11 cellular contexts compared by ENCODE assay signal in genomic region chr1:109901508-109902145, GRCh38. TPM values are rescaled to one million over a fixed set of nuclear protein-coding genes. Genes with fewer than 3 reads are reported as not detected.
A peak's percentile ranks its signal among the peaks of the same experiment; 100 is the strongest.
DNase-seq lines count a peak whose midpoint lies in the region; ATAC-seq and TF ChIP-seq lines count a peak whose summit lies in the region.
"Had no signal": no experiment of that assay in that cellular context is flagged by ENCODE, and none has a peak within 500 bp of the region (broad histone marks: within the 10 kb centered on the region; RNA-seq: fewer than 3 reads in every experiment).

No MANE protein-coding gene starts in this region.

- TF ChIP-seq CTCF in Peyer's patch (IDR thresholded peaks at IDR 0.05) (no peak), epithelial cell of proximal tubule (conservative IDR thresholded peaks at IDR 0.05; ENCODE audit: low read depth, low read length) (no peak), MM.1S (IDR thresholded peaks at IDR 0.05; ENCODE audit: low read length) (no peak)

- peak overlapping the region; percentile 54 for H3K27ac Mint-ChIP-seq in stimulated activated naive B cell treated with anti-CD40 and anti-IgM and Interleukin-4, amounts not matched to agents 10 μg/mL and 1 μg/mL and 100 μg/mL, for 72 hours

- H3K79me2 ChIP-seq in MM.1S (ENCODE audit: low read length), result no peaks in the 10 kb centered on the region

- H4K20me1 ChIP-seq in MM.1S (ENCODE audit: insufficient read depth, low read length), result no peaks in the 10 kb centered on the region

- H3F3A ChIP-seq in MM.1S (ENCODE audit: insufficient read depth, low read length), result no peaks in the 10 kb centered on the region

- H3K36me3 ChIP-seq in Peyer's patch, result no peaks in the 10 kb centered on the region
- no peaks in the 10 kb centered on the region for H3K36me3 ChIP-seq in MM.1S (replicated peaks; ENCODE audit: insufficient read depth, low read length)

- TF ChIP-seq POLR2A in Peyer's patch (IDR thresholded peaks at IDR 0.05), result no peak

- H3K4me3 ChIP-seq in Peyer's patch, result no peak overlapping the region
- no peak overlapping the region for H3K4me3 ChIP-seq in epithelial cell of proximal tubule (ENCODE audit: low read depth, low read length)
- H3K4me3 ChIP-seq in MM.1S (ENCODE audit: low read length), result no peak overlapping the region
- H3K4me3 ChIP-seq: skin epidermis had no signal

- H3K9ac ChIP-seq in MM.1S (ENCODE audit: low read length), result no peak overlapping the region

- no peak overlapping the region for H3K4me2 ChIP-seq in MM.1S (ENCODE audit: low read depth, low read length)

- H3K4me3 Mint-ChIP-seq in stimulated activated naive B cell treated with anti-CD40 and anti-IgM and Interleukin-4, amounts not matched to agents 10 μg/mL and 1 μg/mL and 100 μg/mL, for 72 hours, result peak overlapping the region in 1 of 2 donors; percentile 4

- H3K27me3 Mint-ChIP-seq in stimulated activated naive B cell treated with anti-CD40 and anti-IgM and Interleukin-4, amounts not matched to agents 10 μg/mL and 1 μg/mL and 100 μg/mL, for 72 hours, result peaks cover 7 to 21% of the 10 kb centered on the region in 2 donors

- peaks cover 48 to 58% of the 10 kb centered on the region in 2 donors for H3K4me1 Mint-ChIP-seq in stimulated activated naive B cell treated with anti-CD40 and anti-IgM and Interleukin-4, amounts not matched to agents 10 μg/mL and 1 μg/mL and 100 μg/mL, for 72 hours

- peaks cover 0 to 8% (median 5%) of the 10 kb centered on the region in 4 donors for H3K4me1 ChIP-seq in Peyer's patch
- peaks cover 12% of the 10 kb centered on the region for H3K4me1 ChIP-seq in MM.1S (ENCODE audit: low read length)

- peaks cover 0 to 3% of the 10 kb centered on the region in 2 donors for H3K9me3 Mint-ChIP-seq in stimulated activated naive B cell treated with anti-CD40 and anti-IgM and Interleukin-4, amounts not matched to agents 10 μg/mL and 1 μg/mL and 100 μg/mL, for 72 hours

- no peaks in the 10 kb centered on the region for H3K9me2 ChIP-seq in MM.1S (replicated peaks; ENCODE audit: insufficient read depth, low read length)

- H3K27me3 ChIP-seq in Peyer's patch, result no peaks in the 10 kb centered on the region
- no peaks in the 10 kb centered on the region for H3K27me3 ChIP-seq in MM.1S (replicated peaks; ENCODE audit: insufficient read depth, low read length)

- DNase-seq in activated CD8-positive, alpha-beta memory T cell treated with anti-CD3 and anti-CD28 coated beads, Interleukin-2, amount 50 U/mL, for 4 hours, result peak; percentile 32
- no peak for DNase-seq in activated CD8-positive, alpha-beta memory T cell treated with anti-CD3 and anti-CD28 coated beads, Interleukin-2, amount 50 U/mL, for 48 hours
- DNase-seq in Peyer's patch (peak in 2 of 3 donors; percentile 79 to 88), epithelial cell of proximal tubule (ENCODE audit: low read depth) (peak; percentile 36), cortex of kidney (lab: John Stamatoyannopoulos, UW) (no peak), MM.1S (no peak)
- no peak for DNase-seq in stimulated activated naive B cell treated with anti-CD40 and anti-IgM and Interleukin-4, amounts not matched to agents 10 μg/mL and 1 μg/mL and 100 μg/mL, for 72 hours
- DNase-seq: AML-193, glutamatergic neuron had no signal

- no peak overlapping the region for H2AFZ ChIP-seq in MM.1S (ENCODE audit: low read length)

- H3K9me3 ChIP-seq in Peyer's patch (no peaks in the 10 kb centered on the region), MM.1S (replicated peaks; ENCODE audit: insufficient read depth, low read length) (no peaks in the 10 kb centered on the region)

- H3K27ac ChIP-seq in Peyer's patch (peak overlapping the region in 2 of 4 donors; percentile 17 to 52), MM.1S (ENCODE audit: low read length) (no peak overlapping the region)
- H3K27ac ChIP-seq: skin epidermis had no signal

- peaks cover 8 to 11% of the 10 kb centered on the region in 2 donors for H3K36me3 Mint-ChIP-seq in stimulated activated naive B cell treated with anti-CD40 and anti-IgM and Interleukin-4, amounts not matched to agents 10 μg/mL and 1 μg/mL and 100 μg/mL, for 72 hours

- no peak for ATAC-seq in stimulated activated naive B cell treated with anti-CD40 and anti-IgM and Interleukin-4, amounts not matched to agents 10 μg/mL and 1 μg/mL and 100 μg/mL, for 72 hours (replicated peaks)
- ATAC-seq in SK-N-SH treated with all-trans-retinoic acid at 6 μM for 48 hours, result no peak

TF ChIP-seq in SK-N-SH treated with all-trans-retinoic acid at 6 μM for 48 hours, 23 proteins besides CTCF, POLR2A, EP300 and RAD21:
- no peak for TF ChIP-seq CSRNP3 (CRISPR knock-in tag; IDR thresholded peaks at IDR 0.05)
- no peak for TF ChIP-seq ISL1 (CRISPR knock-in tag; IDR thresholded peaks at IDR 0.05)
- TF ChIP-seq BACH2 (CRISPR knock-in tag; IDR thresholded peaks at IDR 0.05; ENCODE audit: borderline replicate concordance), result no peak
- TF ChIP-seq ARNTL (CRISPR knock-in tag; IDR thresholded peaks at IDR 0.05; ENCODE audit: borderline replicate concordance, low read depth), result no peak
- TF ChIP-seq ZNF8 (CRISPR knock-in tag; IDR thresholded peaks at IDR 0.05), result no peak
- no peak for TF ChIP-seq ZNF565 (CRISPR knock-in tag; conservative IDR thresholded peaks at IDR 0.05; ENCODE audit: low read depth)
- TF ChIP-seq PATZ1 (CRISPR knock-in tag; IDR thresholded peaks at IDR 0.05; ENCODE audit: borderline replicate concordance), result no peak
- TF ChIP-seq PPARA (CRISPR knock-in tag; IDR thresholded peaks at IDR 0.05; ENCODE audit: borderline replicate concordance), result no peak

RNA-seq across cellular contexts. Expression of gene CSF1, which starts 9.0 kb away (rescaled TPM):
- 10 to 100 TPM in 3 of 4 donors, 1 to 10 TPM in 1; 8.9 to 49.5 (median 26.6) TPM for total RNA-seq in Peyer's patch
- 12.6 and 20.1 TPM in 2 replicates for total RNA-seq in epithelial cell of proximal tubule

Comparison
In these comparisons a context has a peak if more than half of its experiments do, and no peak if none do; other contexts are left out.
1. DNase-seq: peak in activated CD8-positive, alpha-beta memory T cell treated with anti-CD3 and anti-CD28 coated beads, Interleukin-2, amount 50 U/mL, for 4 hours (single experiment), Peyer's patch (2 of 3) and epithelial cell of proximal tubule (single experiment); none in activated CD8-positive, alpha-beta memory T cell treated with anti-CD3 and anti-CD28 coated beads, Interleukin-2, amount 50 U/mL, for 48 hours (single experiment), stimulated activated naive B cell treated with anti-CD40 and anti-IgM and Interleukin-4, amounts not matched to agents 10 μg/mL and 1 μg/mL and 100 μg/mL, for 72 hours (single experiment), cortex of kidney (single experiment) and MM.1S (single experiment).